27 cellular contexts compared by ENCODE assay signal in genomic region chr9:129013674-129014073, GRCh38.
"Had no signal": no experiment of that assay in that cellular context is flagged by ENCODE, and none has a peak within 500 bp of the region (broad histone marks: within the 10 kb centered on the region; RNA-seq: fewer than 3 reads in every experiment).

No MANE protein-coding gene starts in this region.

- H3K4me1 ChIP-seq: sigmoid colon, upper lobe of left lung had no signal

- H3K9me3 ChIP-seq: mucosa of descending colon, sigmoid colon, thoracic aorta, upper lobe of left lung had no signal

- H3K9me3 Mint-ChIP-seq: dendritic cell treated with granulocyte-macrophage colony-stimulating factor and Interleukin-4, amounts not matched to agents 40 ng/mL and 50 ng/mL, for 4 days; natural killer cell treated with Interleukin-12 subunit alpha and Interleukin-12 subunit beta and Interleukin-15 and Interleukin-18, amount 100 ng/mL, for 72 hours; stimulated activated effector memory CD8-positive, alpha-beta T cell treated with anti-CD3 and anti-CD28 coated beads, Interleukin-12 subunit alpha, Interleukin-12 subunit beta, amount 100 ng/mL, for 72 hours; stimulated activated naive CD8-positive, alpha-beta T cell treated with anti-CD3 and anti-CD28 coated beads, Interleukin-15, Interleukin-2, amounts not matched to agents 100 ng/mL and 50 ng/mL, for 24 hours; T-helper 2 cell treated with Interferon-gamma antibody and Interleukin-4, amounts not matched to agents 5 μg/mL and 100 μg/mL, for 36 hours had no signal

- DNase-seq: activated CD4-positive, alpha-beta T cell treated with anti-CD3 and anti-CD28 coated beads for 48 hours; activated CD4-positive, alpha-beta T cell treated with anti-CD3 and anti-CD28 coated beads, Interleukin-2, amount 50 U/mL, for 48 hours; activated CD8-positive, alpha-beta memory T cell treated with anti-CD3 and anti-CD28 coated beads for 24 hours; activated effector memory CD4-positive, alpha-beta T cell treated with Interleukin-2 at 50 U/mL for 16 hours; activated naive CD4-positive, alpha-beta T cell treated with Interleukin-2 at 50 U/mL for 16 hours; central memory CD4-positive, alpha-beta T cell; effector CD4-positive, alpha-beta T cell; islet precursor cell; left ventricle myocardium superior; retina; sigmoid colon; small intestine; stimulated activated CD4-positive, alpha-beta T cell treated with anti-CD3 and anti-CD28 coated beads, Interleukin-4, amount 100 ng/mL, for 24 hours; T-helper 1 cell had no signal

- H3K27me3 Mint-ChIP-seq: activated naive CD8-positive, alpha-beta T cell; dendritic cell treated with granulocyte-macrophage colony-stimulating factor and Interleukin-4, amounts not matched to agents 40 ng/mL and 50 ng/mL, for 4 days; natural killer cell treated with Interleukin-12 subunit alpha and Interleukin-12 subunit beta and Interleukin-15 and Interleukin-18, amount 100 ng/mL, for 72 hours; progenitor cell of endocrine pancreas; stimulated activated naive CD8-positive, alpha-beta T cell treated with anti-CD3 and anti-CD28 coated beads, Interleukin-15, Interleukin-2, amounts not matched to agents 100 ng/mL and 50 ng/mL, for 24 hours had no signal

- H3K4me2 ChIP-seq: hepatocyte had no signal

- H3K36me3 Mint-ChIP-seq: natural killer cell treated with Interleukin-12 subunit alpha and Interleukin-12 subunit beta and Interleukin-15 and Interleukin-18, amount 100 ng/mL, for 72 hours had no signal

- H3K79me2 ChIP-seq: hepatocyte had no signal

- H3K27ac ChIP-seq: epithelial cell of prostate, hepatocyte, sigmoid colon, thoracic aorta, upper lobe of left lung had no signal

- H3K27ac Mint-ChIP-seq: activated naive CD8-positive, alpha-beta T cell; natural killer cell treated with Interleukin-12 subunit alpha and Interleukin-12 subunit beta and Interleukin-15 and Interleukin-18, amount 100 ng/mL, for 72 hours; progenitor cell of endocrine pancreas; stimulated activated naive CD8-positive, alpha-beta T cell treated with anti-CD3 and anti-CD28 coated beads, Interleukin-15, Interleukin-2, amounts not matched to agents 100 ng/mL and 50 ng/mL, for 24 hours; T-helper 2 cell treated with Interferon-gamma antibody and Interleukin-4, amounts not matched to agents 5 μg/mL and 100 μg/mL, for 36 hours had no signal

- H3K4me1 Mint-ChIP-seq: stimulated activated effector memory CD8-positive, alpha-beta T cell treated with anti-CD3 and anti-CD28 coated beads, Interleukin-12 subunit alpha, Interleukin-12 subunit beta, amount 100 ng/mL, for 72 hours had no signal

- ATAC-seq: activated CD4-positive, CD25-positive, alpha-beta regulatory T cell treated with anti-CD3 and anti-CD28 coated beads, Interleukin-2, amount 50 U/mL, for 24 hours; left ventricle myocardium superior; mucosa of descending colon; natural killer cell treated with Interleukin-12 subunit alpha and Interleukin-12 subunit beta and Interleukin-15 and Interleukin-18, amount 100 ng/mL, for 72 hours; stimulated activated effector memory CD8-positive, alpha-beta T cell treated with anti-CD3 and anti-CD28 coated beads, Interleukin-12 subunit alpha, Interleukin-12 subunit beta, amount 100 ng/mL, for 72 hours had no signal

- H3K4me3 Mint-ChIP-seq: activated naive CD8-positive, alpha-beta T cell; dendritic cell treated with granulocyte-macrophage colony-stimulating factor and Interleukin-4, amounts not matched to agents 40 ng/mL and 50 ng/mL, for 4 days; natural killer cell treated with Interleukin-12 subunit alpha and Interleukin-12 subunit beta and Interleukin-15 and Interleukin-18, amount 100 ng/mL, for 72 hours; stimulated activated effector memory CD8-positive, alpha-beta T cell treated with anti-CD3 and anti-CD28 coated beads, Interleukin-12 subunit alpha, Interleukin-12 subunit beta, amount 100 ng/mL, for 72 hours; stimulated activated naive CD8-positive, alpha-beta T cell treated with anti-CD3 and anti-CD28 coated beads, Interleukin-15, Interleukin-2, amounts not matched to agents 100 ng/mL and 50 ng/mL, for 24 hours; T-helper 2 cell treated with Interferon-gamma antibody and Interleukin-4, amounts not matched to agents 5 μg/mL and 100 μg/mL, for 36 hours had no signal

- H2AFZ ChIP-seq: hepatocyte had no signal

- H3K4me3 ChIP-seq: hepatocyte, mucosa of descending colon, sigmoid colon, thoracic aorta, upper lobe of left lung had no signal

- H3K27me3 ChIP-seq: hepatocyte, sigmoid colon, upper lobe of left lung had no signal
